Comparison of ENCODE assay signal across 8 cellular contexts in genomic region chr12:98513379-98514318, GRCh38. TPM values are rescaled to one million over a fixed set of nuclear protein-coding genes. Genes with fewer than 3 reads are reported as not detected.
DNase-seq lines count a peak whose midpoint lies in the region; FAIRE-seq and TF ChIP-seq lines count a peak whose summit lies in the region.

No MANE protein-coding gene starts in this region.

- H3K27me3 ChIP-seq in brain microvascular endothelial cell (replicated peaks) (no peaks in the 10 kb centered on the region), neuron (ENCODE audit: insufficient read depth, low read length) (no peaks in the 10 kb centered on the region)

- in situ Hi-C loops in brain microvascular endothelial cell (cut with HindIII; ENCODE audit: low pct_ligation_motif_present, low sequenced_read_pairs), result no loop called here

- FAIRE-seq in kidney (lab: Jason Lieb, UNC), result no peak

- H3K4me1 ChIP-seq in neuron (ENCODE audit: insufficient read depth, low read length), result peaks cover 20% of the 10 kb centered on the region
- peaks cover 0 to 3% of the 10 kb centered on the region in 2 donors for H3K4me1 ChIP-seq in kidney (ENCODE audit: control insufficient read depth in 1 of 2, insufficient read depth in 1 of 2, low read depth in 1 of 2, low read length in 2 of 2)

- H3K9me3 ChIP-seq in neuron (ENCODE audit: low read length), result no peaks in the 10 kb centered on the region
- H3K9me3 ChIP-seq in kidney (ENCODE audit: control insufficient read depth in 1 of 2, low read length in 2 of 2), result no peaks in the 10 kb centered on the region

- H3K9ac ChIP-seq in kidney (ENCODE audit: low read length in 2 of 2), result no peak overlapping the region

- intact Hi-C loops in kidney (cut with DNase I), result no loop called here

- peak overlapping the region; percentile 12 for H3K4me3 ChIP-seq in brain microvascular endothelial cell (ENCODE audit: low read depth, low read length)
- peak overlapping the region; percentile 86 for H3K4me3 ChIP-seq in neuron (ENCODE audit: low read length)
- peak overlapping the region in 1 of 2 donors; percentile 94 for H3K4me3 ChIP-seq in kidney (ENCODE audit: low read length in 2 of 2)

- no peak for TF ChIP-seq CTCF in brain microvascular endothelial cell (IDR thresholded peaks at IDR 0.05; ENCODE audit: low read depth, low read length, missing control alignments)
- no peak for TF ChIP-seq CTCF in kidney (IDR thresholded peaks at IDR 0.05; ENCODE audit: borderline replicate concordance, extremely low read depth, insufficient read depth)

- H3K36me3 ChIP-seq in brain microvascular endothelial cell (replicated peaks) (no peaks in the 10 kb centered on the region), neuron (ENCODE audit: insufficient read depth, low read length) (no peaks in the 10 kb centered on the region), kidney (ENCODE audit: control insufficient read depth in 1 of 2, insufficient read depth in 2 of 2, low read length in 2 of 2) (no peaks in the 10 kb centered on the region)

- peak overlapping the region; percentile 79 for H2AFZ ChIP-seq in neuron (ENCODE audit: low read depth, low read length)

- DNase-seq in GDM1 (lab: John Stamatoyannopoulos, UW), result peak; percentile 21
- peak; percentile 45 for DNase-seq in MV-4-11 (lab: John Stamatoyannopoulos, UW)
- no peak for DNase-seq in brain microvascular endothelial cell
- DNase-seq in amniotic stem cell (lab: John Stamatoyannopoulos, UW), result no peak
- DNase-seq in activated gamma-delta T cell treated with Interleukin-2 at 50 U/mL for 16 hours, result no peak
- DNase-seq in NCI-H1694 treated with DMSO at 0.1 percent for 48 hours (lab: John Stamatoyannopoulos, UW), result no peak
- DNase-seq in kidney, result no peak

- no peak overlapping the region for H3K27ac ChIP-seq in brain microvascular endothelial cell
- H3K27ac ChIP-seq in kidney (ENCODE audit: low read depth in 2 of 2, low read length in 2 of 2), result no peak overlapping the region

RNA-seq across cellular contexts. Expression of gene TMPO, which starts 1.7 kb away (rescaled TPM):
- total RNA-seq in kidney, result 55.5 TPM
- polyA plus RNA-seq in kidney (ENCODE audit: insufficient read depth, low read depth, low replicate concordance), result 13.9 TPM

Comparison
In these comparisons a context has a peak if more than half of its experiments do, and no peak if none do; other contexts are left out.
1. DNase-seq: peak in GDM1 (single experiment) and MV-4-11 (single experiment); none in brain microvascular endothelial cell (single experiment), amniotic stem cell (single experiment), activated gamma-delta T cell treated with Interleukin-2 at 50 U/mL for 16 hours (single experiment), NCI-H1694 treated with DMSO at 0.1 percent for 48 hours (single experiment) and kidney (single experiment).